1 cellular context compared by ENCODE assay signal in genomic region chr1:212062832-212063438, GRCh38.
TF ChIP-seq lines count a peak whose summit lies in the region.

No MANE protein-coding gene starts in this region.

TF ChIP-seq in endothelial cell of umbilical vein, 7 proteins besides CTCF, POLR2A, EP300 and RAD21 (continued from another document):
- no peak for TF ChIP-seq JUN (IDR thresholded peaks at IDR 0.05; ENCODE audit: borderline replicate concordance, insufficient read depth, insufficient read length, low read depth)
